Comparison of ENCODE assay signal across 13 cellular contexts in the genomic region with DNA sequence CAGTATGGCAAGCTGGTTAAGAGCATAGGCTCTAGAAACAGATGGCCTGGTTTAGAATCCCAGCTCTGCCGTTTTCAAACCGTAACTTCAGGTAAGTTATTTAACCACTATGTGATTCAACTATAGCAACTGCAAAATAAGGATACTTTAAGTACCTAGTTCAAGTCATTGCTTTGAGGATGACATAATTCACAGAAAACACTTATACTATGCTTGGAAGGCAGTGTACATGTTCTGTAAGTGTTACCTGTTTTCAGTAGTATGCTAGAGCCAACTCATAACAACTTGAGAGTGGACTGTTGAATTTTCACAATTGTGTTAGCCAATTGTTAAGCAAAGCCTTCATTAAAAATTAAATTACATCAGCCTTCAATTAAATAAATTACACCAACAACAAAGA.
"Had no signal": no experiment of that assay in that cellular context is flagged by ENCODE, and none has a peak within 500 bp of the region (broad histone marks: within the 10 kb centered on the region; RNA-seq: fewer than 3 reads in every experiment).

No MANE protein-coding gene starts in this region.

- H3K4me1 ChIP-seq: pancreas, uterus had no signal

- H3K9me3 ChIP-seq: pancreas, stomach, tibial artery, uterus had no signal

- H3K27me3 ChIP-seq: pancreas, stomach, tibial artery, uterus had no signal

- H3K36me3 ChIP-seq: pancreas, stomach, tibial artery, uterus had no signal

- DNase-seq: activated B cell treated with CpG ODN at 0.5 μM for 24 hours; activated CD4-positive, alpha-beta T cell treated with anti-CD3 and anti-CD28 coated beads, Interleukin-2, amount 10 ng/mL, durations not matched to agents 24 days and 14 days; activated CD8-positive, alpha-beta memory T cell treated with anti-CD3 and anti-CD28 coated beads for 24 hours; activated naive CD4-positive, alpha-beta T cell treated with anti-CD3 and anti-CD28 coated beads, Interleukin-2, amount 10 ng/mL, durations not matched to agents 7 days and 5 days; endodermal cell; erythroblast; left colon; pancreas; stomach; T-helper 17 cell; tibial artery; uterus had no signal

- FAIRE-seq: pancreas had no signal

- ATAC-seq: left colon, pancreas, T-helper 17 cell had no signal

- H3K27ac ChIP-seq: pancreas, skin epidermis, stomach, tibial artery, uterus had no signal

- H3K4me3 ChIP-seq: pancreas, skin epidermis, stomach, tibial artery, uterus had no signal
